19 cellular contexts compared by ENCODE assay signal in genomic region chr9:135332979-135333748, GRCh38.
DNase-seq lines count a peak whose midpoint lies in the region; ATAC-seq and TF ChIP-seq lines count a peak whose summit lies in the region.
"Had no signal": no experiment of that assay in that cellular context is flagged by ENCODE, and none has a peak within 500 bp of the region (broad histone marks: within the 10 kb centered on the region; RNA-seq: fewer than 3 reads in every experiment).

No MANE protein-coding gene starts in this region.

- POLR2A ChIA-PET in Caco-2 (lab: Charles Lee) = no interaction called here

- no peaks in the 10 kb centered on the region for H3K9me3 ChIP-seq in H9 (ENCODE audit: control insufficient read depth, low read depth, low read length)
- H3K9me3 ChIP-seq in testis = no peaks in the 10 kb centered on the region
- H3K9me3 ChIP-seq in Caco-2 = no peaks in the 10 kb centered on the region
- H3K9me3 ChIP-seq: Peyer's patch had no signal

- no peak overlapping the region for H3K23ac ChIP-seq in H9 (ENCODE audit: insufficient read length, low read depth, low read length)

- no peak overlapping the region for H3K9ac ChIP-seq in H9 (ENCODE audit: extremely low read depth, insufficient read length, low read length)

- H4K20me1 ChIP-seq in H9 (ENCODE audit: control insufficient read depth, insufficient read depth, insufficient read length) = peaks cover 3% of the 10 kb centered on the region

- no peak overlapping the region for H2BK15ac ChIP-seq in H9 (ENCODE audit: low read depth, low read length)

- H3K27me3 Mint-ChIP-seq in H9 (ENCODE audit: low read depth) = peaks cover 1% of the 10 kb centered on the region; the same call in 1 of the 2 replicates
- peaks cover 3% of the 10 kb centered on the region for H3K27me3 Mint-ChIP-seq in Caco-2 (ENCODE audit: insufficient read depth, unreplicated experiment)

- no peak overlapping the region for H3K27ac ChIP-seq in H9 (ENCODE audit: insufficient read length, low read depth, low read length)
- no peak overlapping the region for H3K27ac ChIP-seq in testis
- H3K27ac ChIP-seq: Peyer's patch had no signal

- peak; percentile 7 for DNase-seq in activated T-cell treated with anti-CD3 and anti-CD28 coated beads, Interleukin-2, amount 50 U/mL, for 1 hour
- DNase-seq in activated T-cell treated with anti-CD3 and anti-CD28 coated beads, Interleukin-2, amount 50 U/mL, for 48 hours = no peak
- DNase-seq in H9 = peak; percentile 18
- peak; percentile 26 for DNase-seq in ecto neural progenitor cell (ENCODE audit: low spot score)
- DNase-seq in testis = peak; percentile 10
- DNase-seq in Caco-2 = no peak
- DNase-seq in Right ventricle myocardium inferior (ENCODE audit: missing footprints) = no peak
- no peak for DNase-seq in posterior vena cava (ENCODE audit: low spot score)
- DNase-seq: ACHN; CD4-positive, alpha-beta T cell; DND-41; GDM1; MV-4-11; NCI-H1436; NCI-H2029 treated with DMSO at 0.1 percent for 48 hours; NCI-H510A treated with DMSO at 0.1 percent for 48 hours; Peyer's patch; SIG-M5 had no signal

- no peak overlapping the region for H2BK5ac ChIP-seq in H9 (ENCODE audit: insufficient read length, low read length)

- intact Hi-C loops in testis (cut with DNase I; ENCODE audit: low total_unique reads) = no loop called here
- intact Hi-C loops in Caco-2 (cut with micrococcal nuclease; ENCODE audit: unreplicated experiment) = no loop called here
- intact Hi-C loops in Right ventricle myocardium inferior (cut with DNase I) = no loop called here
- intact Hi-C loops in posterior vena cava (cut with DNase I) = no loop called here

- no peak overlapping the region for H3K4me2 ChIP-seq in H9 (ENCODE audit: insufficient read depth, insufficient read length, low read length)

- WGBS in H9 (ENCODE audit: extremely low coverage, insufficient read length, low lambda C conversion rate) = 100% methylated on average over 1 of the region's 7 CpGs
- WGBS in testis, 2 donors = 92 to 95% methylated on average over 5 to 7 of the region's 7 CpGs

- H3K4me3 ChIP-seq in testis = no peak overlapping the region
- H3K4me3 ChIP-seq in Caco-2 (ENCODE audit: low read depth, low read length) = no peak overlapping the region
- H3K4me3 ChIP-seq: Peyer's patch had no signal

- TF ChIP-seq POLR2A in testis (IDR thresholded peaks at IDR 0.05) = no peak

- H3K36me3 Mint-ChIP-seq in H9 (ENCODE audit: insufficient read depth in 1 of 3, low read depth in 3 of 3) (peaks cover 0 to 4% (median 1%) of the 10 kb centered on the region in 3 experiments; a peak in 3 of 7 replicates), Caco-2 (ENCODE audit: insufficient read depth, unreplicated experiment) (no peaks in the 10 kb centered on the region)
- H3K36me3 Mint-ChIP-seq: IgD-negative memory B cell had no signal

- H3K4me1 ChIP-seq in H9 (ENCODE audit: insufficient read depth, low read length) = no peaks in the 10 kb centered on the region
- H3K4me1 ChIP-seq in testis = no peaks in the 10 kb centered on the region
- H3K4me1 ChIP-seq in Caco-2 = no peaks in the 10 kb centered on the region
- H3K4me1 ChIP-seq: Peyer's patch had no signal

- H2BK120ac ChIP-seq in H9 (ENCODE audit: low read depth, low read length, poor library complexity, severe bottlenecking) = no peak overlapping the region

- no TSS peak for BruUV-seq in Caco-2 (replicated peaks; lab: Mats Ljungman, UMichigan)

- CTCF ChIA-PET in Caco-2 (lab: Charles Lee) = no interaction called here

- H3T11ph ChIP-seq in H9 (ENCODE audit: low read length) = no peak overlapping the region

- no peak overlapping the region for H3K4ac ChIP-seq in H9 (ENCODE audit: low read depth, low read length)

- H3K27me3 ChIP-seq in H9 (ENCODE audit: insufficient read depth, low read length) (no peaks in the 10 kb centered on the region), testis (no peaks in the 10 kb centered on the region), Caco-2 (replicated peaks; ENCODE audit: control insufficient read depth, insufficient read depth, low read length) (no peaks in the 10 kb centered on the region)
- H3K27me3 ChIP-seq: Peyer's patch had no signal

- no peaks in the 10 kb centered on the region for H3K36me3 ChIP-seq in testis (ENCODE audit: low read depth, missing control alignments)
- H3K36me3 ChIP-seq in Caco-2 (ENCODE audit: control insufficient read depth, insufficient read depth, low read length) = no peaks in the 10 kb centered on the region
- H3K36me3 ChIP-seq: Peyer's patch had no signal

- H3K9me3 Mint-ChIP-seq in H9 = peaks cover 3% of the 10 kb centered on the region in 2 experiments; a peak in 3 of 5 replicates
- H3K9me3 Mint-ChIP-seq in Caco-2 (ENCODE audit: unreplicated experiment) = no peaks in the 10 kb centered on the region
- H3K9me3 Mint-ChIP-seq: CD4-positive, alpha-beta T cell had no signal

- H2AFZ ChIP-seq in H9 (ENCODE audit: low read length) = no peak overlapping the region

- H3K4me1 Mint-ChIP-seq in H9 (peaks cover 9 to 31% of the 10 kb centered on the region in 2 experiments; a peak in 3 of 4 replicates), Caco-2 (ENCODE audit: low read depth, unreplicated experiment) (no peaks in the 10 kb centered on the region)
- H3K4me1 Mint-ChIP-seq: IgD-negative memory B cell had no signal

- H3K79me2 ChIP-seq in H9 (ENCODE audit: insufficient read depth, low read length) = no peaks in the 10 kb centered on the region

- no peak overlapping the region for H4K91ac ChIP-seq in H9 (ENCODE audit: insufficient read length, low read depth, low read length)

- no peak overlapping the region for H2AK5ac ChIP-seq in H9 (ENCODE audit: insufficient read length, low read length)

- H3K4me3 Mint-ChIP-seq in H9 (no peak overlapping the region), Caco-2 (ENCODE audit: unreplicated experiment) (no peak overlapping the region)
- H3K4me3 Mint-ChIP-seq: CD4-positive, alpha-beta T cell; IgD-negative memory B cell had no signal

- no peak overlapping the region for H2BK20ac ChIP-seq in H9 (ENCODE audit: low read depth, low read length, poor library complexity, severe bottlenecking)

- H3K27ac Mint-ChIP-seq in H9 (no peak overlapping the region), Caco-2 (ENCODE audit: unreplicated experiment) (no peak overlapping the region)
- H3K27ac Mint-ChIP-seq: CD4-positive, alpha-beta T cell; IgD-negative memory B cell had no signal

- no peak overlapping the region for H3K14ac ChIP-seq in H9 (ENCODE audit: insufficient read depth, low read length)

- no peak overlapping the region for H3K56ac ChIP-seq in H9 (ENCODE audit: insufficient read length, low read depth, low read length)

- no peak overlapping the region for H4K8ac ChIP-seq in H9 (replicated peaks; ENCODE audit: insufficient read length, low read depth, low read length)

- no peak overlapping the region for H4K5ac ChIP-seq in H9 (ENCODE audit: insufficient read length, low read depth, low read length)

- no peaks in the 10 kb centered on the region for H3K79me1 ChIP-seq in H9 (ENCODE audit: insufficient read depth, low read depth, low read length, poor library complexity, severe bottlenecking)

- TF ChIP-seq CTCF in H9 (conservative IDR thresholded peaks at IDR 0.05) (no peak), testis (IDR thresholded peaks at IDR 0.05) (no peak), Caco-2 (IDR thresholded peaks at IDR 0.05; ENCODE audit: insufficient read depth in 1 of 2, low read depth in 1 of 2, low read length in 1 of 2, severe bottlenecking in 1 of 2, unreplicated experiment in 1 of 2) (no peak)

- H3K18ac ChIP-seq in H9 (ENCODE audit: insufficient read length, low read depth, low read length) = no peak overlapping the region

- H2BK12ac ChIP-seq in H9 (ENCODE audit: insufficient read length, low read depth, low read length) = no peak overlapping the region

- H3K23me2 ChIP-seq in H9 (ENCODE audit: insufficient read length, low read depth, low read length, poor library complexity, severe bottlenecking) = no peaks in the 10 kb centered on the region

- no peak for ATAC-seq in Right ventricle myocardium inferior

Comparison
In these comparisons a context has a peak if more than half of its experiments do, and no peak if none do; other contexts are left out.
1. DNase-seq: peak in activated T-cell treated with anti-CD3 and anti-CD28 coated beads, Interleukin-2, amount 50 U/mL, for 1 hour (single experiment), H9 (single experiment), ecto neural progenitor cell (single experiment) and testis (single experiment); none in activated T-cell treated with anti-CD3 and anti-CD28 coated beads, Interleukin-2, amount 50 U/mL, for 48 hours (0 of 2), Caco-2 (0 of 2), Right ventricle myocardium inferior (single experiment) and posterior vena cava (single experiment).